In the genomic region with DNA sequence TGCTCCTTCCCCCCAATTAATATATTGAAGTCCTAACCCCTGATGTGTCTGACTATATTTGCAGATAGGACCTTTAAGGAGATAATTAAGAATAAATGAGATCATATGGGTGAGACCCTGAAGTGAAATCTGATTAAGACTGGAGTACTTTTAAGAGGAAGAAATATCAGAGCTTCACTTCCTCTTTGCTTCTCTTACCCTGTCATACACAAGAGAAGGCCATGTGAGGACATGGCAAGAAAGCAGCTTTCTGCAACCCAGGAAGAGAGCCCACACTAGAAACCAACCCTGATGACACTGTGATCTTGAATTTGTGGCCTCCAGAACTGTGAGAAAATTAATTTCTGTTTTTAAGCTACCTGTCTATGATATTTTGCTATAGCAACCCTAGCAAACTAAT, we compare ENCODE assay signal across 8 cellular contexts. TPM values are rescaled to one million over a fixed set of nuclear protein-coding genes. Genes with fewer than 3 reads are reported as not detected.
DNase-seq lines count a peak whose midpoint lies in the region; ATAC-seq and TF ChIP-seq lines count a peak whose summit lies in the region.

No MANE protein-coding gene starts in this region.

- DNase-seq in activated T-cell treated with anti-CD3 and anti-CD28 coated beads, Interleukin-2, amount 50 U/mL, for 4 hours = no peak
- DNase-seq in activated T-cell treated with anti-CD3 and anti-CD28 coated beads for 4 hours (no peak), SIG-M5 treated with dmso at 0.1 percent for 504 hours (lab: John Stamatoyannopoulos, UW; ENCODE audit: unreplicated experiment) (peak; percentile 86), natural killer cell (no peak), dermis blood vessel endothelial cell (no peak), activated gamma-delta T cell treated with Interleukin-2 at 50 U/mL for 16 hours (no peak), putamen (ENCODE audit: low spot score) (no peak)

- TF ChIP-seq CTCF in natural killer cell (IDR thresholded peaks at IDR 0.05) = no peak

- H3K9me3 Mint-ChIP-seq in activated T-cell treated with anti-CD3 and anti-CD28 coated beads, Interleukin-2, amount 50 U/mL, for 4 hours = no peaks in the 10 kb centered on the region
- no peaks in the 10 kb centered on the region for H3K9me3 Mint-ChIP-seq in natural killer cell

- H3K27ac Mint-ChIP-seq in natural killer cell = peak overlapping the region; percentile 85 to 93

- H3K4me1 Mint-ChIP-seq in activated T-cell treated with anti-CD3 and anti-CD28 coated beads, Interleukin-2, amount 50 U/mL, for 4 hours (ENCODE audit: low read depth) = peaks cover 30% of the 10 kb centered on the region
- peaks cover 26 to 29% of the 10 kb centered on the region in 2 donors for H3K4me1 Mint-ChIP-seq in natural killer cell

- no peak overlapping the region for H3K4me3 Mint-ChIP-seq in activated T-cell treated with anti-CD3 and anti-CD28 coated beads, Interleukin-2, amount 50 U/mL, for 4 hours
- H3K4me3 Mint-ChIP-seq in natural killer cell = peak overlapping the region; percentile 51

- intact Hi-C loops in natural killer cell (cut with micrococcal nuclease) = no loop called here

- ATAC-seq in activated T-cell treated with anti-CD3 and anti-CD28 coated beads, Interleukin-2, amount 50 U/mL, for 4 hours = peak; percentile 51 to 66
- ATAC-seq in HG02973 (IDR thresholded peaks at IDR 0.05; ENCODE audit: unreplicated experiment) = peak; percentile 93
- peak; percentile 82 to 97 (median 84) for ATAC-seq in natural killer cell

- H3K36me3 Mint-ChIP-seq in activated T-cell treated with anti-CD3 and anti-CD28 coated beads, Interleukin-2, amount 50 U/mL, for 4 hours (ENCODE audit: insufficient read depth) = no peaks in the 10 kb centered on the region
- no peaks in the 10 kb centered on the region for H3K36me3 Mint-ChIP-seq in natural killer cell

- no peaks in the 10 kb centered on the region for H3K27me3 Mint-ChIP-seq in activated T-cell treated with anti-CD3 and anti-CD28 coated beads, Interleukin-2, amount 50 U/mL, for 4 hours (ENCODE audit: low read depth)
- no peaks in the 10 kb centered on the region for H3K27me3 Mint-ChIP-seq in natural killer cell (ENCODE audit: low read depth in 2 of 2)

RNA-seq across cellular contexts. Expression of gene JMJD1C, which starts 44.2 kb away (rescaled TPM):
- 10 to 100 TPM; 40.2 to 50.1 (median 43.5) TPM for total RNA-seq in activated T-cell treated with anti-CD3 and anti-CD28 coated beads, Interleukin-2, amount 50 U/mL, for 4 hours
- total RNA-seq in natural killer cell (100 to 1,000 TPM; 125 to 208 (median 156) TPM), dermis blood vessel endothelial cell (167 and 205 TPM in 2 replicates)
